In the genomic region with DNA sequence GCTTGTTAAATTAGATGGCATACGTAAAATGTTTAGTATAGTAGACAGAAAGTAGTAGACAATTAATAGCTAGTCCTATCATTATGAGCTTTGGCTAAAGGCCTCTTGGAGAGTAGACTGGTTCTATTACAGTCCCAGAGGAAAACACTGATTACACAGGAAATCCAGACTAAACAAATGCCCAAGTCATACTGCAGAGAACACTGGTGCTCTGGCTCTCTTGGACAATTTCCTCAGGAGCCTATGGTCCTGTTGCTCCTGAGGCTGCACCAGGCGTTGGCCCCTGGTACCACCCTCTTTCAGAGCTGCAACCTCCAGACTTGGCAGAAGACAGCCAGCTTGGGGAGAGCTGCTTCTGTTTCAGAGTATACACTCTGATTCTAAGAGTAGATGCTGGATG, we compare ENCODE assay signal across 1 cellular context.
TF ChIP-seq lines count a peak whose summit lies in the region.

No MANE protein-coding gene starts in this region.

TF ChIP-seq in GM12878, 131 proteins besides CTCF, POLR2A, EP300 and RAD21 (continued from another document):
- TF ChIP-seq, protein P1, sequence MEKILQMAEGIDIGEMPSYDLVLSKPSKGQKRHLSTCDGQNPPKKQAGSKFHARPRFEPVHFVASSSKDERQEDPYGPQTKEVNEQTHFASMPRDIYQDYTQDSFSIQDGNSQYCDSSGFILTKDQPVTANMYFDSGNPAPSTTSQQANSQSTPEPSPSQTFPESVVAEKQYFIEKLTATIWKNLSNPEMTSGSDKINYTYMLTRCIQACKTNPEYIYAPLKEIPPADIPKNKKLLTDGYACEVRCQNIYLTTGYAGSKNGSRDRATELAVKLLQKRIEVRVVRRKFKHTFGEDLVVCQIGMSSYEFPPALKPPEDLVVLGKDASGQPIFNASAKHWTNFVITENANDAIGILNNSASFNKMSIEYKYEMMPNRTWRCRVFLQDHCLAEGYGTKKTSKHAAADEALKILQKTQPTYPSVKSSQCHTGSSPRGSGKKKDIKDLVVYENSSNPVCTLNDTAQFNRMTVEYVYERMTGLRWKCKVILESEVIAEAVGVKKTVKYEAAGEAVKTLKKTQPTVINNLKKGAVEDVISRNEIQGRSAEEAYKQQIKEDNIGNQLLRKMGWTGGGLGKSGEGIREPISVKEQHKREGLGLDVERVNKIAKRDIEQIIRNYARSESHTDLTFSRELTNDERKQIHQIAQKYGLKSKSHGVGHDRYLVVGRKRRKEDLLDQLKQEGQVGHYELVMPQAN (conservative IDR thresholded peaks at IDR 0.05): no peak
